In genomic region chr14:93246534-93246933, GRCh38 we compare ENCODE assay signal across 23 cellular contexts.
"Had no signal": no experiment of that assay in that cellular context is flagged by ENCODE, and none has a peak within 500 bp of the region (broad histone marks: within the 10 kb centered on the region; RNA-seq: fewer than 3 reads in every experiment).

No MANE protein-coding gene starts in this region.

- H3K27ac Mint-ChIP-seq: mesothelial cell of epicardium; stimulated activated memory B cell treated with anti-CD40 and anti-IgM and Interleukin-4, amounts not matched to agents 10 μg/mL and 1 μg/mL and 100 μg/mL, for 72 hours; stimulated activated naive CD8-positive, alpha-beta T cell treated with anti-CD3 and anti-CD28 coated beads, Interleukin-15, amount 100 ng/mL, for 72 hours; type B pancreatic cell had no signal

- H3K27ac ChIP-seq: left ventricle myocardium inferior, ovary, sigmoid colon, tibial nerve, uterus had no signal

- H3K4me2 ChIP-seq: smooth muscle cell had no signal

- H3K4me3 Mint-ChIP-seq: mesothelial cell of epicardium; naive B cell; natural killer cell; stimulated activated memory B cell treated with anti-CD40 and anti-IgM and Interleukin-4, amounts not matched to agents 10 μg/mL and 1 μg/mL and 100 μg/mL, for 72 hours; stimulated activated naive CD8-positive, alpha-beta T cell treated with anti-CD3 and anti-CD28 coated beads, Interleukin-15, amount 100 ng/mL, for 72 hours; type B pancreatic cell had no signal

- H3K4me3 ChIP-seq: left ventricle myocardium inferior, lung, ovary, sigmoid colon, smooth muscle cell, tibial nerve, uterus had no signal

- H3K9me3 ChIP-seq: left ventricle myocardium inferior, ovary, sigmoid colon, tibial nerve, uterus had no signal

- H3K27me3 Mint-ChIP-seq: naive B cell; progenitor cell of endocrine pancreas; stimulated activated memory B cell treated with anti-CD40 and anti-IgM and Interleukin-4, amounts not matched to agents 10 μg/mL and 1 μg/mL and 100 μg/mL, for 72 hours; stimulated activated naive CD8-positive, alpha-beta T cell treated with anti-CD3 and anti-CD28 coated beads, Interleukin-15, amount 100 ng/mL, for 72 hours; type B pancreatic cell had no signal

- ATAC-seq: natural killer cell; right cardiac atrium; stimulated activated memory B cell treated with anti-CD40 and anti-IgM and Interleukin-4, amounts not matched to agents 10 μg/mL and 1 μg/mL and 100 μg/mL, for 72 hours; stimulated activated naive CD8-positive, alpha-beta T cell treated with anti-CD3 and anti-CD28 coated beads, Interleukin-15, amount 100 ng/mL, for 72 hours had no signal

- H3K9me3 Mint-ChIP-seq: mesothelial cell of epicardium; naive B cell; natural killer cell; stimulated activated memory B cell treated with anti-CD40 and anti-IgM and Interleukin-4, amounts not matched to agents 10 μg/mL and 1 μg/mL and 100 μg/mL, for 72 hours; stimulated activated naive CD8-positive, alpha-beta T cell treated with anti-CD3 and anti-CD28 coated beads, Interleukin-15, amount 100 ng/mL, for 72 hours; type B pancreatic cell had no signal

- H3K4me1 Mint-ChIP-seq: mesothelial cell of epicardium, naive B cell had no signal

- DNase-seq: islet precursor cell; left ventricle myocardium inferior; mesendoderm; naive B cell; natural killer cell; ovary; right cardiac atrium; sigmoid colon; stimulated activated CD4-positive, alpha-beta T cell treated with anti-CD3 and anti-CD28 coated beads, Interleukin-1b, Interleukin-23, amount 100 ng/mL, for 48 hours; stimulated activated CD4-positive, alpha-beta T cell treated with anti-CD3 and anti-CD28 coated beads, Interleukin-2, amount 100 ng/mL, for 48 hours; stimulated activated CD4-positive, alpha-beta T cell treated with anti-CD3 and anti-CD28 coated beads, Interleukin-4, amount 100 ng/mL, for 4 hours; stimulated activated CD8-positive, alpha-beta memory T cell treated with anti-CD3 and anti-CD28 coated beads, Interleukin-4, amount 100 ng/mL, for 48 hours; stimulated activated naive CD4-positive, alpha-beta T cell treated with Interleukin-2 at 50 U/mL for 16 hours; stimulated activated naive CD8-positive, alpha-beta T cell treated with anti-CD3 and anti-CD28 coated beads, Interleukin-15, amount 100 ng/mL, for 72 hours; substantia nigra; uterus had no signal

- H3K36me3 ChIP-seq: ovary, uterus had no signal

- H3K4me1 ChIP-seq: left ventricle myocardium inferior, sigmoid colon, uterus had no signal

- H3K27me3 ChIP-seq: ovary, sigmoid colon, tibial nerve, uterus had no signal
